In genomic region chr15:64443747-64444621, GRCh38 we compare ENCODE assay signal across 8 cellular contexts. TPM values are rescaled to one million over a fixed set of nuclear protein-coding genes. Genes with fewer than 3 reads are reported as not detected.
DNase-seq lines count a peak whose midpoint lies in the region; ATAC-seq and TF ChIP-seq lines count a peak whose summit lies in the region.

No MANE protein-coding gene starts in this region.

- DNase-seq in CD1c-positive myeloid dendritic cell (ENCODE audit: extremely low spot score) (peak; percentile 26), LoVo (ENCODE audit: low spot score) (peak; percentile 70), dermis blood vessel endothelial cell (peak; percentile 92), retinal pigment epithelial cell (ENCODE audit: low read depth) (peak; percentile 89), NCI-H446 (lab: John Stamatoyannopoulos, UW) (no peak), NCI-H146 (lab: John Stamatoyannopoulos, UW) (no peak)
- DNase-seq in activated CD8-positive, alpha-beta memory T cell treated with anti-CD3 and anti-CD28 coated beads, Interleukin-2, amount 50 U/mL, for 48 hours: no peak

- peak overlapping the region; percentile 14 for H3K4me3 ChIP-seq in retinal pigment epithelial cell (ENCODE audit: low read length)

- peak; percentile 63 for ATAC-seq in GM19463 (IDR thresholded peaks at IDR 0.05; ENCODE audit: unreplicated experiment)

- no peak for TF ChIP-seq CTCF in retinal pigment epithelial cell (conservative IDR thresholded peaks at IDR 0.05; ENCODE audit: low read depth, low read length)

RNA-seq across cellular contexts. Expression of gene ZNF609, which starts 16.4 kb away (rescaled TPM):
- total RNA-seq in dermis blood vessel endothelial cell: 28.8 and 35.7 TPM in 2 replicates

RNA-seq across cellular contexts. Expression of gene TRIP4, which starts 56.3 kb away (rescaled TPM):
- 10.7 and 13.9 TPM in 2 replicates for total RNA-seq in dermis blood vessel endothelial cell

Comparison
In these comparisons a context has a peak if more than half of its experiments do, and no peak if none do; other contexts are left out.
1. DNase-seq: peak in CD1c-positive myeloid dendritic cell (single experiment), LoVo (single experiment), dermis blood vessel endothelial cell (single experiment) and retinal pigment epithelial cell (single experiment); none in NCI-H446 (0 of 2), activated CD8-positive, alpha-beta memory T cell treated with anti-CD3 and anti-CD28 coated beads, Interleukin-2, amount 50 U/mL, for 48 hours (single experiment) and NCI-H146 (single experiment).